In the genomic region with DNA sequence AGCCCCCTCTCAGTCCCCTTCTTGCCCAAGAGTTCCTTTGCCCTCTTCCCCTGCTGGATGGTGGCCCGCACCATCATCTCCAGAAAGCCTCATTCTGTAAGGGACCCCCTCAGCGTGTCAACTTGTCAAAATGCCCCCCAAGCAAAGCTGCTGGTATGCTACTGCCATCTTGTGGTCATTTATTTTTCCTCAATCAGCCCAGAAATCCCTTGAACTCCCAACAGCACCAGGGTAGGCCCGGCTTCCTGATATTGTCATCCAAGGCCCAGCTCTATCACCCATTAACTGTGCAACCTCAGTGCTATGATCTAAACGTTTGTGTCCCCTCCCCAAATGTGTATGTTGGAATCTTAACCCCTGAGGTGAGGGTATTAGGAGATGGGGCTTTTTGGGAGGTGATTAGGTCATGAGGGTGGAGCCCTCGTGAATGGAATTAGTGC, we compare ENCODE assay signal across 9 cellular contexts. TPM values are rescaled to one million over a fixed set of nuclear protein-coding genes. Genes with fewer than 3 reads are reported as not detected.
DNase-seq lines count a peak whose midpoint lies in the region; ATAC-seq and TF ChIP-seq lines count a peak whose summit lies in the region.
"Had no signal": no experiment of that assay in that cellular context is flagged by ENCODE, and none has a peak within 500 bp of the region (broad histone marks: within the 10 kb centered on the region; RNA-seq: fewer than 3 reads in every experiment).

No MANE protein-coding gene starts in this region.

- no peak overlapping the region for H3K4me2 ChIP-seq in OCI-LY1 (ENCODE audit: low read length)
- H3K4me2 ChIP-seq in fibroblast of lung (ENCODE audit: extremely low read depth, insufficient read depth, low read length), result no peak overlapping the region

- no peaks in the 10 kb centered on the region for H3K79me2 ChIP-seq in OCI-LY1 (ENCODE audit: insufficient read depth, low read length)
- no peaks in the 10 kb centered on the region for H3K79me2 ChIP-seq in fibroblast of lung (ENCODE audit: control insufficient read depth, insufficient read depth, low read length)

- peak overlapping the region; percentile 3 for H3K27ac Mint-ChIP-seq in T-helper 2 cell treated with Interferon-gamma antibody and Interleukin-4, amounts not matched to agents 5 μg/mL and 100 μg/mL, for 36 hours
- H3K27ac Mint-ChIP-seq in stimulated activated effector memory CD8-positive, alpha-beta T cell treated with anti-CD3 and anti-CD28 coated beads, Interleukin-12 subunit alpha, Interleukin-12 subunit beta, amount 100 ng/mL, for 72 hours, result peak overlapping the region; percentile 90

- peaks cover 72% of the 10 kb centered on the region for H3K36me3 Mint-ChIP-seq in T-helper 2 cell treated with Interferon-gamma antibody and Interleukin-4, amounts not matched to agents 5 μg/mL and 100 μg/mL, for 36 hours (ENCODE audit: low read depth)
- peaks cover 100% of the 10 kb centered on the region for H3K36me3 Mint-ChIP-seq in stimulated activated effector memory CD8-positive, alpha-beta T cell treated with anti-CD3 and anti-CD28 coated beads, Interleukin-12 subunit alpha, Interleukin-12 subunit beta, amount 100 ng/mL, for 72 hours

- no peak overlapping the region for H3K9ac ChIP-seq in OCI-LY1 (ENCODE audit: low read length)
- H3K9ac ChIP-seq in fibroblast of lung (ENCODE audit: insufficient read depth, low read length), result no peak overlapping the region

- H3K36me3 ChIP-seq in OCI-LY1 (ENCODE audit: insufficient read depth, low read length) (peaks cover 65% of the 10 kb centered on the region), fibroblast of lung (ENCODE audit: control insufficient read depth, insufficient read depth, low read length) (peaks cover 12% of the 10 kb centered on the region)

- no peaks in the 10 kb centered on the region for H3K27me3 Mint-ChIP-seq in T-helper 2 cell treated with Interferon-gamma antibody and Interleukin-4, amounts not matched to agents 5 μg/mL and 100 μg/mL, for 36 hours (ENCODE audit: low read depth)

- H3K27me3 ChIP-seq in OCI-LY1 (ENCODE audit: insufficient read depth, low read length), result no peaks in the 10 kb centered on the region
- no peaks in the 10 kb centered on the region for H3K27me3 ChIP-seq in fibroblast of lung (ENCODE audit: control insufficient read depth, insufficient read depth, low read length)

- no peak for DNase-seq in T-helper 2 cell treated with Interferon-gamma antibody and Interleukin-4, amounts not matched to agents 5 μg/mL and 100 μg/mL, for 36 hours (ENCODE audit: low spot score)
- no peak for DNase-seq in T-helper 2 cell
- peak in 1 of 2 donors; percentile 20 for DNase-seq in fibroblast of lung (ENCODE audit: low read depth in 2 of 2)
- DNase-seq in stimulated activated effector memory CD8-positive, alpha-beta T cell treated with anti-CD3 and anti-CD28 coated beads, Interleukin-12 subunit alpha, Interleukin-12 subunit beta, amount 100 ng/mL, for 72 hours (ENCODE audit: low spot score in 2 of 2), result no peak
- DNase-seq in A172 (ENCODE audit: low spot score), result no peak
- no peak for DNase-seq in germinal center (ENCODE audit: low spot score)
- DNase-seq: kidney glomerular epithelial cell had no signal

- no peak overlapping the region for H3K4me3 ChIP-seq in OCI-LY1 (ENCODE audit: low read depth, low read length, poor library complexity, severe bottlenecking)
- no peak overlapping the region for H3K4me3 ChIP-seq in fibroblast of lung (replicated peaks in 1 of 4; ENCODE audit: control extremely low read depth in 1 of 4, insufficient read depth in 1 of 4, low read depth in 3 of 4, low read length in 4 of 4)

- H3K9me3 ChIP-seq in OCI-LY1 (ENCODE audit: low read length), result no peaks in the 10 kb centered on the region
- H3K9me3 ChIP-seq in fibroblast of lung (ENCODE audit: control insufficient read depth, insufficient read depth, low read depth, low read length), result no peaks in the 10 kb centered on the region

- no peaks in the 10 kb centered on the region for H3K4me1 ChIP-seq in OCI-LY1 (ENCODE audit: insufficient read depth, low read length, severe bottlenecking)
- no peaks in the 10 kb centered on the region for H3K4me1 ChIP-seq in fibroblast of lung (ENCODE audit: control insufficient read depth, extremely low read depth, insufficient read depth, low read length)

- no peak for ATAC-seq in stimulated activated effector memory CD8-positive, alpha-beta T cell treated with anti-CD3 and anti-CD28 coated beads, Interleukin-12 subunit alpha, Interleukin-12 subunit beta, amount 100 ng/mL, for 72 hours
- no peak for ATAC-seq in HG03039 (IDR thresholded peaks at IDR 0.05; ENCODE audit: unreplicated experiment)

- no peak overlapping the region for H2AFZ ChIP-seq in OCI-LY1 (ENCODE audit: low read length)
- H2AFZ ChIP-seq in fibroblast of lung (ENCODE audit: low read length), result no peak overlapping the region

- no peaks in the 10 kb centered on the region for H4K20me1 ChIP-seq in OCI-LY1 (ENCODE audit: insufficient read depth, low read length)
- H4K20me1 ChIP-seq in fibroblast of lung (ENCODE audit: control insufficient read depth, extremely low read depth, insufficient read depth, low read length), result no peaks in the 10 kb centered on the region

- H3K27ac ChIP-seq in OCI-LY1 (ENCODE audit: low read depth, low read length, poor library complexity, severe bottlenecking), result no peak overlapping the region
- no peak overlapping the region for H3K27ac ChIP-seq in fibroblast of lung (ENCODE audit: insufficient read depth, low read length)

- H3K9me2 ChIP-seq in OCI-LY1 (ENCODE audit: low read depth, low read length), result no peaks in the 10 kb centered on the region

- H3K4me3 Mint-ChIP-seq in T-helper 2 cell treated with Interferon-gamma antibody and Interleukin-4, amounts not matched to agents 5 μg/mL and 100 μg/mL, for 36 hours, result no peak overlapping the region
- no peak overlapping the region for H3K4me3 Mint-ChIP-seq in stimulated activated effector memory CD8-positive, alpha-beta T cell treated with anti-CD3 and anti-CD28 coated beads, Interleukin-12 subunit alpha, Interleukin-12 subunit beta, amount 100 ng/mL, for 72 hours

- no peaks in the 10 kb centered on the region for H3F3A ChIP-seq in OCI-LY1 (ENCODE audit: insufficient read depth, low read length)

- H3K9me3 Mint-ChIP-seq in T-helper 2 cell treated with Interferon-gamma antibody and Interleukin-4, amounts not matched to agents 5 μg/mL and 100 μg/mL, for 36 hours, result no peaks in the 10 kb centered on the region
- H3K9me3 Mint-ChIP-seq in stimulated activated effector memory CD8-positive, alpha-beta T cell treated with anti-CD3 and anti-CD28 coated beads, Interleukin-12 subunit alpha, Interleukin-12 subunit beta, amount 100 ng/mL, for 72 hours, result no peaks in the 10 kb centered on the region

- TF ChIP-seq CTCF in OCI-LY1 (IDR thresholded peaks at IDR 0.05; ENCODE audit: low read length) (peak; percentile 70), fibroblast of lung (conservative IDR thresholded peaks at IDR 0.05 in 1 of 2, IDR thresholded peaks at IDR 0.05 in 1 of 2; ENCODE audit: low read depth in 1 of 2, low read length in 2 of 2) (peak; percentile 56)

- peaks cover 8% of the 10 kb centered on the region for H3K4me1 Mint-ChIP-seq in T-helper 2 cell treated with Interferon-gamma antibody and Interleukin-4, amounts not matched to agents 5 μg/mL and 100 μg/mL, for 36 hours (ENCODE audit: low read depth)
- H3K4me1 Mint-ChIP-seq in stimulated activated effector memory CD8-positive, alpha-beta T cell treated with anti-CD3 and anti-CD28 coated beads, Interleukin-12 subunit alpha, Interleukin-12 subunit beta, amount 100 ng/mL, for 72 hours, result peaks cover 35% of the 10 kb centered on the region

RNA-seq across cellular contexts. Expression of a gene that starts 53.2 kb away (rescaled TPM):
- 96.3 and 113 TPM in 2 replicates for total RNA-seq in fibroblast of lung
- polyA plus RNA-seq in fibroblast of lung, result 42.7 and 52.6 TPM in 2 replicates
- polyA plus RNA-seq in fibroblast of lung (2012), result 32.8 and 33.3 TPM in 2 replicates
- polyA minus RNA-seq in fibroblast of lung (ENCODE audit: low replicate concordance), result 109 and 130 TPM in 2 replicates
- total RNA-seq in A172 (2014; rRNA removed; shearing (Covaris generic)), result 90.2 and 106 TPM in 2 replicates
